22 cellular contexts compared by ENCODE assay signal in genomic region chr17:34299017-34299416, GRCh38. TPM values are rescaled to one million over a fixed set of nuclear protein-coding genes. Genes with fewer than 3 reads are reported as not detected.
DNase-seq lines count a peak whose midpoint lies in the region; ATAC-seq, FAIRE-seq and TF ChIP-seq lines count a peak whose summit lies in the region.
"Had no signal": no experiment of that assay in that cellular context is flagged by ENCODE, and none has a peak within 500 bp of the region (broad histone marks: within the 10 kb centered on the region; RNA-seq: fewer than 3 reads in every experiment).

No MANE protein-coding gene starts in this region.

- H3K36me3 Mint-ChIP-seq in astrocyte (ENCODE audit: low read depth, unreplicated experiment) (no peaks in the 10 kb centered on the region), progenitor cell of endocrine pancreas (ENCODE audit: insufficient read depth) (no peaks in the 10 kb centered on the region)
- H3K36me3 Mint-ChIP-seq: CD4-positive, alpha-beta memory T cell had no signal

- TF ChIP-seq CTCF in astrocyte (IDR thresholded peaks at IDR 0.05; ENCODE audit: insufficient read depth, low read depth, low read length) (no peak), keratinocyte (optimal IDR thresholded peaks at IDR 0.05 in 1 of 3, IDR thresholded peaks at IDR 0.05 in 1 of 3, conservative IDR thresholded peaks at IDR 0.05 in 1 of 3; ENCODE audit: extremely low read depth in 1 of 3, insufficient read depth in 2 of 3, low read length in 3 of 3) (no peak), progenitor cell of endocrine pancreas (IDR thresholded peaks at IDR 0.05; ENCODE audit: unreplicated experiment) (no peak)

- H3K4me1 Mint-ChIP-seq in astrocyte (ENCODE audit: low read depth, unreplicated experiment) (peaks cover 39% of the 10 kb centered on the region), progenitor cell of endocrine pancreas (ENCODE audit: low read depth) (peaks cover 2% of the 10 kb centered on the region)
- H3K4me1 Mint-ChIP-seq: CD4-positive, alpha-beta memory T cell had no signal

- no peak overlapping the region for H3K4me3 ChIP-seq in astrocyte (ENCODE audit: insufficient read depth, low read depth, low read length)
- no peak overlapping the region for H3K4me3 ChIP-seq in keratinocyte (ENCODE audit: control insufficient read depth in 2 of 3, extremely low read depth in 1 of 3, insufficient read depth in 2 of 3, low read depth in 1 of 3, low read length in 3 of 3)
- H3K4me3 ChIP-seq: A549, BLaER1 had no signal

- no peak overlapping the region for H3K27ac Mint-ChIP-seq in astrocyte (ENCODE audit: unreplicated experiment)
- H3K27ac Mint-ChIP-seq in progenitor cell of endocrine pancreas, result no peak overlapping the region

- H3K27ac ChIP-seq in astrocyte (ENCODE audit: low read depth, low read length), result no peak overlapping the region
- H3K27ac ChIP-seq in keratinocyte (ENCODE audit: control insufficient read depth, insufficient read depth, low read length), result no peak overlapping the region
- H3K27ac ChIP-seq: A549, BLaER1, KMS-11 had no signal

- CTCF ChIA-PET in HEK293T (lab: Yijun Ruan, JAX), result no interaction called here

- no peak for ATAC-seq in GM19467 (IDR thresholded peaks at IDR 0.05; ENCODE audit: unreplicated experiment)
- ATAC-seq: A549 had no signal

- H4K20me1 ChIP-seq in astrocyte (ENCODE audit: insufficient read depth, low read length) (no peaks in the 10 kb centered on the region), keratinocyte (ENCODE audit: control insufficient read depth, extremely low read depth, insufficient read depth, low read length) (no peaks in the 10 kb centered on the region)
- H4K20me1 ChIP-seq: BLaER1 had no signal

- peaks cover 24% of the 10 kb centered on the region for H3K4me1 ChIP-seq in astrocyte (ENCODE audit: insufficient read depth, low read length)
- H3K4me1 ChIP-seq in keratinocyte (ENCODE audit: control insufficient read depth, extremely low read depth, insufficient read depth, low read length), result peaks cover 30% of the 10 kb centered on the region
- H3K4me1 ChIP-seq: A549 had no signal

- H3K9ac ChIP-seq in astrocyte (ENCODE audit: low read length), result no peak overlapping the region
- no peak overlapping the region for H3K9ac ChIP-seq in keratinocyte (ENCODE audit: control insufficient read depth, extremely low read depth, insufficient read depth, low read length)
- H3K9ac ChIP-seq: BLaER1, KMS-11, SK-N-SH had no signal

- H3K9me3 ChIP-seq in astrocyte (ENCODE audit: insufficient read depth, low read depth, low read length) (no peaks in the 10 kb centered on the region), keratinocyte (ENCODE audit: control insufficient read depth, low read depth, low read length) (no peaks in the 10 kb centered on the region)
- H3K9me3 ChIP-seq: A549, BLaER1, SK-N-SH had no signal

- H3K79me2 ChIP-seq in astrocyte (ENCODE audit: insufficient read depth, low read length) (no peaks in the 10 kb centered on the region), keratinocyte (ENCODE audit: control insufficient read depth, insufficient read depth, low read length) (no peaks in the 10 kb centered on the region)

- H3K27me3 ChIP-seq in astrocyte (ENCODE audit: insufficient read depth, low read length) (no peaks in the 10 kb centered on the region), keratinocyte (ENCODE audit: control insufficient read depth, extremely low read depth, insufficient read depth, low read length) (no peaks in the 10 kb centered on the region)
- H3K27me3 ChIP-seq: BLaER1 had no signal

- dilution Hi-C loops in keratinocyte (cut with MboI; ENCODE audit: extremely low pct_ligation_motif_present, low sequenced_read_pairs), result no loop called here

- H3K4me3 Mint-ChIP-seq in astrocyte (ENCODE audit: unreplicated experiment) (no peak overlapping the region), progenitor cell of endocrine pancreas (ENCODE audit: low read depth) (peak overlapping the region; percentile 33)
- H3K4me3 Mint-ChIP-seq: CD4-positive, alpha-beta memory T cell had no signal

- no peak overlapping the region for H2AFZ ChIP-seq in astrocyte (ENCODE audit: low read depth, low read length)
- H2AFZ ChIP-seq in keratinocyte (ENCODE audit: control insufficient read depth, low read length), result no peak overlapping the region

- FAIRE-seq in astrocyte (lab: Jason Lieb, UNC) (no peak), keratinocyte (lab: Jason Lieb, UNC) (peak; percentile 36)
- FAIRE-seq: A549, GM12891, HTR-8/SVneo had no signal

- POLR2A ChIA-PET in HEK293T (lab: Yijun Ruan, JAX), result no interaction called here

- H3K9me1 ChIP-seq in keratinocyte (ENCODE audit: control insufficient read depth, extremely low read depth, insufficient read depth, low read length), result no peaks in the 10 kb centered on the region

- DNase-seq in EH (ENCODE audit: low read depth), result peak; percentile 19
- no peak for DNase-seq in astrocyte (ENCODE audit: low read depth)
- no peak for DNase-seq in keratinocyte (ENCODE audit: low read depth, low spot score)
- DNase-seq in progenitor cell of endocrine pancreas (ENCODE audit: low spot score, unreplicated experiment), result no peak
- no peak for DNase-seq in central memory CD4-positive, alpha-beta T cell
- no peak for DNase-seq in HEK293T (ENCODE audit: extremely low spot score)
- DNase-seq: CD4-positive, alpha-beta memory T cell; DND-41; NCI-H146; NCI-H2029; NCI-H2227 treated with DMSO at 0.1 percent for 48 hours; NCI-H510A; SIG-M5; SK-N-SH had no signal

- H3K4me2 ChIP-seq in astrocyte (ENCODE audit: low read length) (peak overlapping the region; percentile 68), keratinocyte (ENCODE audit: control insufficient read depth, extremely low read depth, insufficient read depth, low read depth, low read length) (no peak overlapping the region)
- H3K4me2 ChIP-seq: A549, BLaER1, KMS-11, SK-N-SH had no signal

- no peaks in the 10 kb centered on the region for H3K36me3 ChIP-seq in astrocyte (ENCODE audit: insufficient read depth, low read length)
- H3K36me3 ChIP-seq in keratinocyte (ENCODE audit: control insufficient read depth in 2 of 2, extremely low read depth in 1 of 2, insufficient read depth in 2 of 2, low read length in 2 of 2), result no peaks in the 10 kb centered on the region
- H3K36me3 ChIP-seq: BLaER1 had no signal

- H3K9me3 Mint-ChIP-seq in astrocyte (ENCODE audit: unreplicated experiment) (peaks cover 4% of the 10 kb centered on the region), progenitor cell of endocrine pancreas (ENCODE audit: low read depth) (no peaks in the 10 kb centered on the region)

- no peaks in the 10 kb centered on the region for H3K27me3 Mint-ChIP-seq in astrocyte (ENCODE audit: low read depth, unreplicated experiment)
- H3K27me3 Mint-ChIP-seq in progenitor cell of endocrine pancreas, result no peaks in the 10 kb centered on the region

RNA-seq across cellular contexts. Expression of gene CCL11, which starts 13.5 kb away (rescaled TPM):
- total RNA-seq in astrocyte (0.26 TPM in 1 of 2 replicates, not detected in the other), progenitor cell of endocrine pancreas (not detected in 2 replicates)
- polyA plus RNA-seq in keratinocyte, result not detected in 3 replicates
- not detected for polyA plus RNA-seq in keratinocyte (2011; ENCODE audit: low read depth)
- polyA plus RNA-seq in keratinocyte (2011; cell fraction: cytosol; rRNA removed), result not detected in 2 replicates
- not detected in 2 replicates for polyA plus RNA-seq in keratinocyte (2011; cell fraction: nucleus; rRNA removed)
- not detected in 2 replicates for polyA plus RNA-seq in keratinocyte (2012; ENCODE audit: low replicate concordance)
- polyA minus RNA-seq in keratinocyte, result not detected in 3 replicates
- not detected for polyA minus RNA-seq in keratinocyte (2011; cell fraction: cytosol; rRNA and poly(A)+ RNA removed)
- polyA minus RNA-seq in keratinocyte (2011; cell fraction: nucleus; rRNA and poly(A)+ RNA removed), result not detected in 2 replicates
- total RNA-seq: CD4-positive, alpha-beta memory T cell; G401; H4 had no signal
- polyA plus RNA-seq: A549; CD4-positive, alpha-beta memory T cell; SK-N-SH had no signal

RNA-seq across cellular contexts. Expression of gene CCL8, which starts 20.2 kb away (rescaled TPM):
- total RNA-seq in astrocyte (not detected in 2 replicates), progenitor cell of endocrine pancreas (not detected in 2 replicates)
- polyA plus RNA-seq in keratinocyte, result not detected in 3 replicates
- not detected for polyA plus RNA-seq in keratinocyte (2011; ENCODE audit: low read depth)
- polyA plus RNA-seq in keratinocyte (2011; cell fraction: cytosol; rRNA removed), result not detected in 2 replicates
- not detected in 2 replicates for polyA plus RNA-seq in keratinocyte (2011; cell fraction: nucleus; rRNA removed)
- polyA plus RNA-seq in keratinocyte (2012; ENCODE audit: low replicate concordance), result not detected in 2 replicates
- not detected in 3 replicates for polyA minus RNA-seq in keratinocyte
- polyA minus RNA-seq in keratinocyte (2011; cell fraction: cytosol; rRNA and poly(A)+ RNA removed), result not detected
- polyA minus RNA-seq in keratinocyte (2011; cell fraction: nucleus; rRNA and poly(A)+ RNA removed), result not detected in 2 replicates
- total RNA-seq: CD4-positive, alpha-beta memory T cell; G401; H4 had no signal
- polyA plus RNA-seq: A549; CD4-positive, alpha-beta memory T cell; SK-N-SH had no signal

RNA-seq across cellular contexts. Expression of gene CCL7, which starts 29.0 kb away (rescaled TPM):
- total RNA-seq in astrocyte, result not detected in 2 replicates
- not detected in 3 replicates for polyA plus RNA-seq in keratinocyte
- polyA plus RNA-seq in keratinocyte (2011; ENCODE audit: low read depth), result not detected
- polyA plus RNA-seq in keratinocyte (2011; cell fraction: cytosol; rRNA removed), result not detected in 2 replicates
- polyA plus RNA-seq in keratinocyte (2011; cell fraction: nucleus; rRNA removed), result not detected in 2 replicates
- polyA plus RNA-seq in keratinocyte (2012; ENCODE audit: low replicate concordance), result not detected in 2 replicates
- not detected in 3 replicates for polyA minus RNA-seq in keratinocyte
- not detected for polyA minus RNA-seq in keratinocyte (2011; cell fraction: cytosol; rRNA and poly(A)+ RNA removed)
- polyA minus RNA-seq in keratinocyte (2011; cell fraction: nucleus; rRNA and poly(A)+ RNA removed), result not detected in 2 replicates
- not detected in 2 replicates for total RNA-seq in progenitor cell of endocrine pancreas
- total RNA-seq: CD4-positive, alpha-beta memory T cell; G401; H4 had no signal
- polyA plus RNA-seq: CD4-positive, alpha-beta memory T cell had no signal

RNA-seq across cellular contexts. Expression of gene CCL2, which starts 43.9 kb away (rescaled TPM):
- total RNA-seq in astrocyte, result 44.1 and 54.2 TPM in 2 replicates
- polyA plus RNA-seq in keratinocyte, result 0.24 to 0.49 TPM in 2 of 3 replicates, not detected in the other
- polyA plus RNA-seq in keratinocyte (2011; ENCODE audit: low read depth), result not detected
- 0.16 and 0.18 TPM in 2 replicates for polyA plus RNA-seq in keratinocyte (2011; cell fraction: cytosol; rRNA removed)
- 0.34 TPM in 1 of 2 replicates, not detected in the other for polyA plus RNA-seq in keratinocyte (2011; cell fraction: nucleus; rRNA removed)
- 0.16 TPM in 1 of 2 replicates, not detected in the other for polyA plus RNA-seq in keratinocyte (2012; ENCODE audit: low replicate concordance)
- not detected in 3 replicates for polyA minus RNA-seq in keratinocyte
- polyA minus RNA-seq in keratinocyte (2011; cell fraction: cytosol; rRNA and poly(A)+ RNA removed), result not detected
- not detected in 2 replicates for polyA minus RNA-seq in keratinocyte (2011; cell fraction: nucleus; rRNA and poly(A)+ RNA removed)
- total RNA-seq in progenitor cell of endocrine pancreas, result not detected in 2 replicates
- total RNA-seq: G401 had no signal
- polyA plus RNA-seq: CD4-positive, alpha-beta memory T cell had no signal

RNA-seq across cellular contexts. Expression of gene CCL13, which starts 57.3 kb away (rescaled TPM):
- total RNA-seq in astrocyte, result not detected in 2 replicates
- polyA plus RNA-seq in keratinocyte, result not detected in 3 replicates
- not detected for polyA plus RNA-seq in keratinocyte (2011; ENCODE audit: low read depth)
- polyA plus RNA-seq in keratinocyte (2011; cell fraction: cytosol; rRNA removed), result not detected in 2 replicates
- polyA plus RNA-seq in keratinocyte (2011; cell fraction: nucleus; rRNA removed), result not detected in 2 replicates
- not detected in 2 replicates for polyA plus RNA-seq in keratinocyte (2012; ENCODE audit: low replicate concordance)
- not detected in 3 replicates for polyA minus RNA-seq in keratinocyte
- not detected for polyA minus RNA-seq in keratinocyte (2011; cell fraction: cytosol; rRNA and poly(A)+ RNA removed)
- polyA minus RNA-seq in keratinocyte (2011; cell fraction: nucleus; rRNA and poly(A)+ RNA removed), result not detected in 2 replicates
- not detected in 2 replicates for total RNA-seq in progenitor cell of endocrine pancreas
- total RNA-seq: CD4-positive, alpha-beta memory T cell; G401; H4 had no signal
- polyA plus RNA-seq: A549; CD4-positive, alpha-beta memory T cell; SK-N-SH had no signal
